ENCODE assay signal across 1 cellular context in the genomic region with DNA sequence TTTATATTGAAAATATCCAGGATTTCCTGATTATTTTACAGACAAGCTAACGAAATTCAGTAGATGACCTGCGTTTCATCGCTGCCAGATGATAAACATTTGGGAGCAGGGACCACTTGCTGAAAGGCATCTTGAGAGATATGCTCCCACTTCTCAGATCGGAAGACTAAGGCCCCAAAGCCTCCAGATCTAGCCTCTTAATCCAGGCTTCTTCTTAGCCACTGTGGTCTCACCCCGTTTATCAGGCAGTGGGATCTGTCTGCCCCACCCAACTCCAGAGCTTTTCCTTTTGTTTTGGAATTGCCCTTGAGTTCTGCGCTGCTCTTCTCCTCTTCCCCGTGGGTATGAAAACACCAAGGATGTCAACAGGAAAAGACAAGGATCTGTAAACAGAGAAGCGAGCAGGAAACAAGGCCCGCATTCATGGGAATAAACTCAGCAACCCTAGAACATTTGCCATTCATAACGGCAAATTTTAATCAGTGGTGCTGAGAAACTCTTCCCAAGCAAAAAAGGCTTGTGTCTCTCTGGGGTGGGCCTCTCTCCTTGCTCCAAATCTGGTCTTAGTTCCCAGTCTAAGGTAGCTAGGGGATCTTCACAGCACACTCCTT.
TF ChIP-seq lines count a peak whose summit lies in the region.

No MANE protein-coding gene starts in this region.

TF ChIP-seq in K562, 482 proteins besides CTCF, POLR2A, EP300 and RAD21 (continued from another document):
- TF ChIP-seq, protein P1, sequence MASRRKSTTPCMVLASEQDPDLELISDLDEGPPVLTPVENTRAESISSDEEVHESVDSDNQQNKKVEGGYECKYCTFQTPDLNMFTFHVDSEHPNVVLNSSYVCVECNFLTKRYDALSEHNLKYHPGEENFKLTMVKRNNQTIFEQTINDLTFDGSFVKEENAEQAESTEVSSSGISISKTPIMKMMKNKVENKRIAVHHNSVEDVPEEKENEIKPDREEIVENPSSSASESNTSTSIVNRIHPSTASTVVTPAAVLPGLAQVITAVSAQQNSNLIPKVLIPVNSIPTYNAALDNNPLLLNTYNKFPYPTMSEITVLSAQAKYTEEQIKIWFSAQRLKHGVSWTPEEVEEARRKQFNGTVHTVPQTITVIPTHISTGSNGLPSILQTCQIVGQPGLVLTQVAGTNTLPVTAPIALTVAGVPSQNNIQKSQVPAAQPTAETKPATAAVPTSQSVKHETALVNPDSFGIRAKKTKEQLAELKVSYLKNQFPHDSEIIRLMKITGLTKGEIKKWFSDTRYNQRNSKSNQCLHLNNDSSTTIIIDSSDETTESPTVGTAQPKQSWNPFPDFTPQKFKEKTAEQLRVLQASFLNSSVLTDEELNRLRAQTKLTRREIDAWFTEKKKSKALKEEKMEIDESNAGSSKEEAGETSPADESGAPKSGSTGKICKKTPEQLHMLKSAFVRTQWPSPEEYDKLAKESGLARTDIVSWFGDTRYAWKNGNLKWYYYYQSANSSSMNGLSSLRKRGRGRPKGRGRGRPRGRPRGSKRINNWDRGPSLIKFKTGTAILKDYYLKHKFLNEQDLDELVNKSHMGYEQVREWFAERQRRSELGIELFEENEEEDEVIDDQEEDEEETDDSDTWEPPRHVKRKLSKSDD (conservative IDR thresholded peaks at IDR 0.05; ENCODE audit: low read length) = no peak
- TF ChIP-seq ZNF586 (CRISPR knock-in tag; conservative IDR thresholded peaks at IDR 0.05) (no peak), ADNP (tag; IDR thresholded peaks at IDR 0.05) (peak; percentile 97), POLR3G (IDR thresholded peaks at IDR 0.05; ENCODE audit: extremely low read depth, insufficient read length, insufficient replicate concordance) (no peak), ZNF431 (CRISPR knock-in tag; IDR thresholded peaks at IDR 0.05) (no peak), SMARCA5 (IDR thresholded peaks at IDR 0.05) (peak; percentile 78; the same call in 1 of the 2 replicates), IFI16 (CRISPR knock-in tag; IDR thresholded peaks at IDR 0.05) (no peak), POLR2G (IDR thresholded peaks at IDR 0.05; ENCODE audit: low read depth, low read length) (no peak), PRPF4 (IDR thresholded peaks at IDR 0.05; ENCODE audit: insufficient read depth, low read depth, low read length, poor library complexity, severe bottlenecking) (no peak), SRSF9 (IDR thresholded peaks at IDR 0.05; ENCODE audit: borderline replicate concordance, low read depth, low read length) (no peak), CHD4 (IDR thresholded peaks at IDR 0.05; ENCODE audit: insufficient read depth, insufficient replicate concordance, low read depth, low read length, poor library complexity, severe bottlenecking) (peak; percentile 82), ZNF274 (IDR thresholded peaks at IDR 0.05; ENCODE audit: borderline replicate concordance, low read depth, low read length) (no peak), CC2D1A (IDR thresholded peaks at IDR 0.05) (0 out of 2 replicates have a peak, but pooled peaks have one; percentile 28), TFAM (CRISPR knock-in tag; conservative IDR thresholded peaks at IDR 0.05) (no peak), SAFB (IDR thresholded peaks at IDR 0.05; ENCODE audit: borderline replicate concordance, low read depth, low read length) (no peak), PYGO2 (tag; IDR thresholded peaks at IDR 0.05) (no peak), ETV5 (CRISPR knock-in tag; IDR thresholded peaks at IDR 0.05; ENCODE audit: low read depth) (no peak), BCOR (IDR thresholded peaks at IDR 0.05) (peak; percentile 96), RB1 (IDR thresholded peaks at IDR 0.05; ENCODE audit: low read depth) (no peak), TSC22D4 (tag; IDR thresholded peaks at IDR 0.05) (no peak), TRIM24 (IDR thresholded peaks at IDR 0.05) (no peak), ZNF174 (CRISPR knock-in tag; IDR thresholded peaks at IDR 0.05) (no peak), ZNF140 (CRISPR knock-in tag; IDR thresholded peaks at IDR 0.05) (no peak), L3MBTL2 (IDR thresholded peaks at IDR 0.05) (no peak), PTBP1 (IDR thresholded peaks at IDR 0.05; ENCODE audit: low read depth, low read length) (0 out of 2 replicates have a peak, but pooled peaks have one; percentile 59), HDAC2 (IDR thresholded peaks at IDR 0.05) (peak; percentile 86; the same call in 1 of the 2 replicates), ZNF436 (CRISPR knock-in tag; IDR thresholded peaks at IDR 0.05) (no peak), NFXL1 (CRISPR knock-in tag; IDR thresholded peaks at IDR 0.05) (no peak), ETV1 (tag; conservative IDR thresholded peaks at IDR 0.05; ENCODE audit: low read depth) (no peak), ZC3H4 (CRISPR knock-in tag; IDR thresholded peaks at IDR 0.05; ENCODE audit: borderline replicate concordance) (no peak), PHF20 (IDR thresholded peaks at IDR 0.05; ENCODE audit: partially characterized antibody) (peak; percentile 54), TEAD2 (tag; IDR thresholded peaks at IDR 0.05) (no peak), SIN3A (IDR thresholded peaks at IDR 0.05; ENCODE audit: borderline replicate concordance in 2 of 2, control insufficient read depth in 1 of 2, low read depth in 2 of 2, low read length in 2 of 2) (no peak), KDM1A (IDR thresholded peaks at IDR 0.05) (peak; percentile 74 to 83), BRD9 (IDR thresholded peaks at IDR 0.05; ENCODE audit: low read depth, partially characterized antibody) (no peak)
- TF ChIP-seq, protein P2, sequence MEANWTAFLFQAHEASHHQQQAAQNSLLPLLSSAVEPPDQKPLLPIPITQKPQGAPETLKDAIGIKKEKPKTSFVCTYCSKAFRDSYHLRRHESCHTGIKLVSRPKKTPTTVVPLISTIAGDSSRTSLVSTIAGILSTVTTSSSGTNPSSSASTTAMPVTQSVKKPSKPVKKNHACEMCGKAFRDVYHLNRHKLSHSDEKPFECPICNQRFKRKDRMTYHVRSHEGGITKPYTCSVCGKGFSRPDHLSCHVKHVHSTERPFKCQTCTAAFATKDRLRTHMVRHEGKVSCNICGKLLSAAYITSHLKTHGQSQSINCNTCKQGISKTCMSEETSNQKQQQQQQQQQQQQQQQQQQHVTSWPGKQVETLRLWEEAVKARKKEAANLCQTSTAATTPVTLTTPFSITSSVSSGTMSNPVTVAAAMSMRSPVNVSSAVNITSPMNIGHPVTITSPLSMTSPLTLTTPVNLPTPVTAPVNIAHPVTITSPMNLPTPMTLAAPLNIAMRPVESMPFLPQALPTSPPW (CRISPR knock-in tag; IDR thresholded peaks at IDR 0.05) = 0 out of 2 replicates have a peak, but pooled peaks have one; percentile 3
- TF ChIP-seq, protein P3, sequence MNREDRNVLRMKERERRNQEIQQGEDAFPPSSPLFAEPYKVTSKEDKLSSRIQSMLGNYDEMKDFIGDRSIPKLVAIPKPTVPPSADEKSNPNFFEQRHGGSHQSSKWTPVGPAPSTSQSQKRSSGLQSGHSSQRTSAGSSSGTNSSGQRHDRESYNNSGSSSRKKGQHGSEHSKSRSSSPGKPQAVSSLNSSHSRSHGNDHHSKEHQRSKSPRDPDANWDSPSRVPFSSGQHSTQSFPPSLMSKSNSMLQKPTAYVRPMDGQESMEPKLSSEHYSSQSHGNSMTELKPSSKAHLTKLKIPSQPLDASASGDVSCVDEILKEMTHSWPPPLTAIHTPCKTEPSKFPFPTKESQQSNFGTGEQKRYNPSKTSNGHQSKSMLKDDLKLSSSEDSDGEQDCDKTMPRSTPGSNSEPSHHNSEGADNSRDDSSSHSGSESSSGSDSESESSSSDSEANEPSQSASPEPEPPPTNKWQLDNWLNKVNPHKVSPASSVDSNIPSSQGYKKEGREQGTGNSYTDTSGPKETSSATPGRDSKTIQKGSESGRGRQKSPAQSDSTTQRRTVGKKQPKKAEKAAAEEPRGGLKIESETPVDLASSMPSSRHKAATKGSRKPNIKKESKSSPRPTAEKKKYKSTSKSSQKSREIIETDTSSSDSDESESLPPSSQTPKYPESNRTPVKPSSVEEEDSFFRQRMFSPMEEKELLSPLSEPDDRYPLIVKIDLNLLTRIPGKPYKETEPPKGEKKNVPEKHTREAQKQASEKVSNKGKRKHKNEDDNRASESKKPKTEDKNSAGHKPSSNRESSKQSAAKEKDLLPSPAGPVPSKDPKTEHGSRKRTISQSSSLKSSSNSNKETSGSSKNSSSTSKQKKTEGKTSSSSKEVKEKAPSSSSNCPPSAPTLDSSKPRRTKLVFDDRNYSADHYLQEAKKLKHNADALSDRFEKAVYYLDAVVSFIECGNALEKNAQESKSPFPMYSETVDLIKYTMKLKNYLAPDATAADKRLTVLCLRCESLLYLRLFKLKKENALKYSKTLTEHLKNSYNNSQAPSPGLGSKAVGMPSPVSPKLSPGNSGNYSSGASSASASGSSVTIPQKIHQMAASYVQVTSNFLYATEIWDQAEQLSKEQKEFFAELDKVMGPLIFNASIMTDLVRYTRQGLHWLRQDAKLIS (CRISPR knock-in tag; IDR thresholded peaks at IDR 0.05) = no peak
- TF ChIP-seq, protein P4, sequence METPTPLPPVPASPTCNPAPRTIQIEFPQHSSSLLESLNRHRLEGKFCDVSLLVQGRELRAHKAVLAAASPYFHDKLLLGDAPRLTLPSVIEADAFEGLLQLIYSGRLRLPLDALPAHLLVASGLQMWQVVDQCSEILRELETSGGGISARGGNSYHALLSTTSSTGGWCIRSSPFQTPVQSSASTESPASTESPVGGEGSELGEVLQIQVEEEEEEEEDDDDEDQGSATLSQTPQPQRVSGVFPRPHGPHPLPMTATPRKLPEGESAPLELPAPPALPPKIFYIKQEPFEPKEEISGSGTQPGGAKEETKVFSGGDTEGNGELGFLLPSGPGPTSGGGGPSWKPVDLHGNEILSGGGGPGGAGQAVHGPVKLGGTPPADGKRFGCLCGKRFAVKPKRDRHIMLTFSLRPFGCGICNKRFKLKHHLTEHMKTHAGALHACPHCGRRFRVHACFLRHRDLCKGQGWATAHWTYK (CRISPR knock-in tag; IDR thresholded peaks at IDR 0.05) = no peak
- TF ChIP-seq, protein P5, sequence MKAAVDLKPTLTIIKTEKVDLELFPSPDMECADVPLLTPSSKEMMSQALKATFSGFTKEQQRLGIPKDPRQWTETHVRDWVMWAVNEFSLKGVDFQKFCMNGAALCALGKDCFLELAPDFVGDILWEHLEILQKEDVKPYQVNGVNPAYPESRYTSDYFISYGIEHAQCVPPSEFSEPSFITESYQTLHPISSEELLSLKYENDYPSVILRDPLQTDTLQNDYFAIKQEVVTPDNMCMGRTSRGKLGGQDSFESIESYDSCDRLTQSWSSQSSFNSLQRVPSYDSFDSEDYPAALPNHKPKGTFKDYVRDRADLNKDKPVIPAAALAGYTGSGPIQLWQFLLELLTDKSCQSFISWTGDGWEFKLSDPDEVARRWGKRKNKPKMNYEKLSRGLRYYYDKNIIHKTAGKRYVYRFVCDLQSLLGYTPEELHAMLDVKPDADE (conservative IDR thresholded peaks at IDR 0.05; ENCODE audit: control insufficient read depth, low read depth, low read length) = no peak
- TF ChIP-seq, protein P6, sequence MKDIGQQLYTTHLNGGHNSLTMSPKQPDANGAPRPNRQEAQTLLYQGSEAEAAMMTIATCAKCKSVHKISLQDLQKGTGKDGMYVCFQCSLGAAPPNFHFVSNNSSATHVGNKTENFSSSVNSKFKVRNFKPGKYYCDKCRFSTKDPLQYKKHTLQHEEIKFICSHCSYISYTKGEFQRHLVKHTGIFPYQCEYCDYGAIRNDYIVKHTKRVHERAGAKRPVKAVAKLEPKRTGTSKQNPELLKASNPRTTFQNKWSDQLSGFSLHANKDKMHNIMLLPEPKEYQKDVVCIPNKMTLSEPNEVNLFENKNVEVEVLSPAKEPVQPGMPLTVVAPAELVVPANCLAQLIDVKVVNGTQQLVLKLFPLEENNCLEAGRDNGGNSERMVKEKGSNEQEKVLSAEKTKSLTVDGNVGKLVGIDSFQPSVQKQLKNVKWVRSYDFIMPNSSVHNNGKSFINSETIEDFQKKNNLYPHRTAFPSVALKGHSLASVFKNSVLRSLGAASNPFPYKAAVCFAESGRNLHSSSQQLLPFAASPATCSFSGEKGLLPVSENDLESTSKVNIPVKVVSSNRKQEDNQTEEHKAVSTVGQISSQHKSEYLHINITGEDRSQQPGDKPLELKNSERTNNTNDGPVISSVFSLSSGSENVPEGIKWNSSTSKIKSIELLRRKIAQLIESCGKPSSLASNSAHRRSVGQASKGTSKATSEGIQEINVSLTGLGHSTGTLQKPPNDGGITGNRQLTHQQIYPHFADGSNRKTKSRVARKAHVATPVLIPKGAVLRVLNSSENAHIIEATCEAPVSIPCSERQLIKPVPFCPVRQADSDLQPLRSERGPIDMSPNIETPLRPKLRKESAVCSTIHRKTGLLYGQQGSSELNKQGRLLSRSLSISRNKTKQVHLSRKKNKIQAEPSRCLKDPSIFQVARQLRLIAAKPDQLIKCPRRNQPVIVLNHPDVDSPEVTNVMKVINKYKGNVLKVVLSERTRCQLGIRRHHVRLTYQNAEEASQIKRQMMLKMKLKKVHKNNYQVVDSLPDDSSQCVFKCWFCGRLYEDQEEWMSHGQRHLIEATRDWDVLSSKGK (CRISPR knock-in tag; IDR thresholded peaks at IDR 0.05) = no peak
- TF ChIP-seq, protein P7, sequence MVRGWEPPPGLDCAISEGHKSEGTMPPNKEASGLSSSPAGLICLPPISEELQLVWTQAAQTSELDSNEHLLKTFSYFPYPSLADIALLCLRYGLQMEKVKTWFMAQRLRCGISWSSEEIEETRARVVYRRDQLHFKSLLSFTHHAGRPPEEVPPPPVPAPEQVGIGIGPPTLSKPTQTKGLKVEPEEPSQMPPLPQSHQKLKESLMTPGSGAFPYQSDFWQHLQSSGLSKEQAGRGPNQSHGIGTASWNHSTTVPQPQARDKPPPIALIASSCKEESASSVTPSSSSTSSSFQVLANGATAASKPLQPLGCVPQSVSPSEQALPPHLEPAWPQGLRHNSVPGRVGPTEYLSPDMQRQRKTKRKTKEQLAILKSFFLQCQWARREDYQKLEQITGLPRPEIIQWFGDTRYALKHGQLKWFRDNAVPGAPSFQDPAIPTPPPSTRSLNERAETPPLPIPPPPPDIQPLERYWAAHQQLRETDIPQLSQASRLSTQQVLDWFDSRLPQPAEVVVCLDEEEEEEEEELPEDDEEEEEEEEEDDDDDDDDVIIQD (CRISPR knock-in tag; IDR thresholded peaks at IDR 0.05) = no peak
- TF ChIP-seq, protein P8, sequence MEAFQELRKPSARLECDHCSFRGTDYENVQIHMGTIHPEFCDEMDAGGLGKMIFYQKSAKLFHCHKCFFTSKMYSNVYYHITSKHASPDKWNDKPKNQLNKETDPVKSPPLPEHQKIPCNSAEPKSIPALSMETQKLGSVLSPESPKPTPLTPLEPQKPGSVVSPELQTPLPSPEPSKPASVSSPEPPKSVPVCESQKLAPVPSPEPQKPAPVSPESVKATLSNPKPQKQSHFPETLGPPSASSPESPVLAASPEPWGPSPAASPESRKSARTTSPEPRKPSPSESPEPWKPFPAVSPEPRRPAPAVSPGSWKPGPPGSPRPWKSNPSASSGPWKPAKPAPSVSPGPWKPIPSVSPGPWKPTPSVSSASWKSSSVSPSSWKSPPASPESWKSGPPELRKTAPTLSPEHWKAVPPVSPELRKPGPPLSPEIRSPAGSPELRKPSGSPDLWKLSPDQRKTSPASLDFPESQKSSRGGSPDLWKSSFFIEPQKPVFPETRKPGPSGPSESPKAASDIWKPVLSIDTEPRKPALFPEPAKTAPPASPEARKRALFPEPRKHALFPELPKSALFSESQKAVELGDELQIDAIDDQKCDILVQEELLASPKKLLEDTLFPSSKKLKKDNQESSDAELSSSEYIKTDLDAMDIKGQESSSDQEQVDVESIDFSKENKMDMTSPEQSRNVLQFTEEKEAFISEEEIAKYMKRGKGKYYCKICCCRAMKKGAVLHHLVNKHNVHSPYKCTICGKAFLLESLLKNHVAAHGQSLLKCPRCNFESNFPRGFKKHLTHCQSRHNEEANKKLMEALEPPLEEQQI (IDR thresholded peaks at IDR 0.05) = 0 out of 2 replicates have a peak, but pooled peaks have one; percentile 51
TF ChIP-seq in K562: peak in this region for 13.
